ENCODE assay signal across 5 cellular contexts in genomic region chr15:31727612-31728011, GRCh38.
"Had no signal": no experiment of that assay in that cellular context is flagged by ENCODE, and none has a peak within 500 bp of the region (broad histone marks: within the 10 kb centered on the region; RNA-seq: fewer than 3 reads in every experiment).

No MANE protein-coding gene starts in this region.

- H2AFZ ChIP-seq: GM23248 had no signal

- H3K4me3 ChIP-seq: GM23248, K562 had no signal

- ATAC-seq: K562 had no signal

- H3K27ac ChIP-seq: GM23248 had no signal

- H3K4me3 Mint-ChIP-seq: H9 had no signal

- H3K9me3 Mint-ChIP-seq: H9 had no signal

- DNase-seq: GM23248, H9, HCEC 1CT, IMR-90 had no signal
